Comparison of ENCODE assay signal across 21 cellular contexts in genomic region chr15:92541197-92542190, GRCh38.
DNase-seq lines count a peak whose midpoint lies in the region; ATAC-seq and TF ChIP-seq lines count a peak whose summit lies in the region.
"Had no signal": no experiment of that assay in that cellular context is flagged by ENCODE, and none has a peak within 500 bp of the region (broad histone marks: within the 10 kb centered on the region; RNA-seq: fewer than 3 reads in every experiment).

No MANE protein-coding gene starts in this region.

- WGBS in upper lobe of left lung, 2 donors = 56 to 71% methylated on average over 8 to 9 of the region's 9 CpGs
- WGBS in suprapubic skin = 39% methylated on average over 9 of the region's 9 CpGs

- ATAC-seq in upper lobe of left lung (ENCODE audit: low FRiP score in 2 of 2) (peak; percentile 17 to 22), GM18498 (IDR thresholded peaks at IDR 0.05; ENCODE audit: unreplicated experiment) (no peak), GM18868 (IDR thresholded peaks at IDR 0.05; ENCODE audit: unreplicated experiment) (no peak)
- ATAC-seq: activated T-helper 17 cell treated with anti-CD3 and anti-CD28 coated beads, Interleukin-2, amount 50 U/mL, for 72 hours; K562 had no signal

- TF ChIP-seq CTCF in fibroblast of mammary gland (conservative IDR thresholded peaks at IDR 0.05; ENCODE audit: control insufficient read depth, insufficient read depth, low read depth, low read length) (no peak), upper lobe of left lung (IDR thresholded peaks at IDR 0.05) (no peak), suprapubic skin (IDR thresholded peaks at IDR 0.05) (no peak)

- H3K27ac ChIP-seq in upper lobe of left lung = no peak overlapping the region
- H3K27ac ChIP-seq in suprapubic skin = no peak overlapping the region
- H3K27ac ChIP-seq: cardiac muscle cell, dorsolateral prefrontal cortex, ovary, SK-N-MC had no signal

- TF ChIP-seq EP300 in upper lobe of left lung (IDR thresholded peaks at IDR 0.05) (no peak), suprapubic skin (IDR thresholded peaks at IDR 0.05) (no peak)

- no peaks in the 10 kb centered on the region for H3K36me3 ChIP-seq in upper lobe of left lung
- H3K36me3 ChIP-seq in suprapubic skin = no peaks in the 10 kb centered on the region
- H3K36me3 ChIP-seq: cardiac muscle cell, ovary had no signal

- DNase-seq in NCI-H2081 (lab: John Stamatoyannopoulos, UW) (peak; percentile 3 to 50), NCI-H2081 treated with DMSO at 0.1 percent for 48 hours (lab: John Stamatoyannopoulos, UW) (no peak), RPMI7951 (ENCODE audit: low read depth) (peak; percentile 10), fibroblast of mammary gland (ENCODE audit: low read depth) (peak; percentile 6), upper lobe of left lung (peak in 1 of 2 donors; percentile 15), suprapubic skin (ENCODE audit: low spot score in 2 of 2) (no peak)
- DNase-seq: 8988T; Calu3; dorsolateral prefrontal cortex; NCI-H1417 treated with DMSO at 0.1 percent for 48 hours; NCI-H510A; ovary; small intestine; stimulated activated CD4-positive, alpha-beta T cell treated with anti-CD3 and anti-CD28 coated beads, Interleukin-4, amount 100 ng/mL, for 4 hours; T-helper 9 cell had no signal

- H3K27me3 ChIP-seq in upper lobe of left lung (no peaks in the 10 kb centered on the region), suprapubic skin (peaks cover 7% of the 10 kb centered on the region)
- H3K27me3 ChIP-seq: cardiac muscle cell, ovary had no signal

- H3K9me3 ChIP-seq in upper lobe of left lung (no peaks in the 10 kb centered on the region), suprapubic skin (no peaks in the 10 kb centered on the region)
- H3K9me3 ChIP-seq: ovary had no signal

- H3K4me3 ChIP-seq in fibroblast of mammary gland (ENCODE audit: control insufficient read depth, low read depth, low read length) = no peak overlapping the region
- no peak overlapping the region for H3K4me3 ChIP-seq in upper lobe of left lung
- no peak overlapping the region for H3K4me3 ChIP-seq in suprapubic skin
- H3K4me3 ChIP-seq: cardiac muscle cell, dorsolateral prefrontal cortex, K562, ovary, SK-N-MC had no signal

- TF ChIP-seq POLR2A in upper lobe of left lung (IDR thresholded peaks at IDR 0.05) (no peak), suprapubic skin (IDR thresholded peaks at IDR 0.05) (no peak)

- no peaks in the 10 kb centered on the region for H3K4me1 ChIP-seq in upper lobe of left lung
- H3K4me1 ChIP-seq in suprapubic skin = peaks cover 11% of the 10 kb centered on the region

Comparison
In these comparisons a context has a peak if more than half of its experiments do, and no peak if none do; other contexts are left out.
1. DNase-seq: peak in NCI-H2081 (2 of 2), RPMI7951 (single experiment) and fibroblast of mammary gland (single experiment); none in NCI-H2081 treated with DMSO at 0.1 percent for 48 hours (single experiment) and suprapubic skin (0 of 2).
2. ATAC-seq: peak in upper lobe of left lung (2 of 2); none in GM18498 (single experiment) and GM18868 (single experiment).